Comparison of ENCODE assay signal across 9 cellular contexts in genomic region chr15:75649045-75649761, GRCh38. TPM values are rescaled to one million over a fixed set of nuclear protein-coding genes. Genes with fewer than 3 reads are reported as not detected.
DNase-seq lines count a peak whose midpoint lies in the region; ATAC-seq and TF ChIP-seq lines count a peak whose summit lies in the region.
"Had no signal": no experiment of that assay in that cellular context is flagged by ENCODE, and none has a peak within 500 bp of the region (broad histone marks: within the 10 kb centered on the region; RNA-seq: fewer than 3 reads in every experiment).

No MANE protein-coding gene starts in this region.

- intact Hi-C loops in activated CD4-positive, alpha-beta T cell treated with anti-CD3 and anti-CD28 coated beads for 36 hours (cut with DNase I, micrococcal nuclease), result loop anchor here (5.0 to 10.0 kb wide), 3 partner anchors 33 to 1034 kb away; partner anchors contain the start of genes C15orf39 (in 1 of the 2) and CLK3 (in 1 of the 2)
- intact Hi-C loops in MCF 10A (cut with micrococcal nuclease), result loop anchor here (2.0 to 10.0 kb wide), 2 partner anchors 34 to 74 kb away; partner anchors contain the start of gene PTPN9
- intact Hi-C loops in testis (cut with DNase I; ENCODE audit: low total_unique reads), result loop anchor here (10.0 kb wide), 1 partner anchor 194 kb away; the partner anchor contains the start of gene SIN3A

- BruUV-seq in MCF 10A (replicated peaks; lab: Mats Ljungman, UMichigan), result no TSS peak

- no peak for TF ChIP-seq CTCF in MCF 10A (IDR thresholded peaks at IDR 0.05; ENCODE audit: unreplicated experiment)
- no peak for TF ChIP-seq CTCF in liver (IDR thresholded peaks at IDR 0.05; ENCODE audit: low read depth, low read length, missing input control)
- no peak for TF ChIP-seq CTCF in testis (IDR thresholded peaks at IDR 0.05)

- CTCF ChIA-PET in activated CD4-positive, alpha-beta T cell treated with anti-CD3 and anti-CD28 coated beads for 36 hours (lab: Charles Lee), result interaction anchor here (1.3 to 2.4 kb wide), 2 partner anchors 9 to 51 kb away, joined by 3 to 11 read pairs; partner anchors contain the start of gene IMP3
- CTCF ChIA-PET in MCF 10A (lab: Yijun Ruan, JAX), result interaction anchor here (0.6 to 3.5 kb wide), 3 partner anchors 14 to 499 kb away, joined by 3 to 9 read pairs (median 7); no protein-coding TSS in a partner anchor

- H3K9me3 ChIP-seq in liver (ENCODE audit: control insufficient read depth in 4 of 4, low read length in 3 of 4), result no peaks in the 10 kb centered on the region
- H3K9me3 ChIP-seq in testis, result no peaks in the 10 kb centered on the region

- H3K27me3 Mint-ChIP-seq in activated CD4-positive, alpha-beta T cell treated with anti-CD3 and anti-CD28 coated beads for 36 hours, result no peaks in the 10 kb centered on the region
- H3K27me3 Mint-ChIP-seq in MCF 10A (ENCODE audit: insufficient read depth, unreplicated experiment), result no peaks in the 10 kb centered on the region
- peaks cover 17 to 18% of the 10 kb centered on the region in 2 donors for H3K27me3 Mint-ChIP-seq in stimulated activated naive B cell treated with anti-CD40 and anti-IgM and Interleukin-4, amounts not matched to agents 10 μg/mL and 1 μg/mL and 100 μg/mL, for 72 hours

- WGBS in liver, result 86% methylated on average over 19 of the region's 19 CpGs
- WGBS in testis, 2 donors, result 79 to 96% methylated on average over 12 to 19 of the region's 19 CpGs

- H3K36me3 ChIP-seq in liver (ENCODE audit: control insufficient read depth in 4 of 4, insufficient read depth in 3 of 4, low read depth in 1 of 4, low read length in 3 of 4), result peaks cover 0 to 3% (median 1%) of the 10 kb centered on the region in 4 donors
- H3K36me3 ChIP-seq in testis (ENCODE audit: low read depth, missing control alignments), result no peaks in the 10 kb centered on the region

- H3K4me1 Mint-ChIP-seq in activated CD4-positive, alpha-beta T cell treated with anti-CD3 and anti-CD28 coated beads for 36 hours, result peaks cover 20% of the 10 kb centered on the region
- peaks cover 58% of the 10 kb centered on the region for H3K4me1 Mint-ChIP-seq in MCF 10A (ENCODE audit: insufficient read depth, unreplicated experiment)
- H3K4me1 Mint-ChIP-seq in stimulated activated naive B cell treated with anti-CD40 and anti-IgM and Interleukin-4, amounts not matched to agents 10 μg/mL and 1 μg/mL and 100 μg/mL, for 72 hours, result peaks cover 7 to 9% of the 10 kb centered on the region in 2 donors

- POLR2A ChIA-PET in activated CD4-positive, alpha-beta T cell treated with anti-CD3 and anti-CD28 coated beads for 36 hours (lab: Charles Lee), result interaction anchor here (0.6 kb wide), 2 partner anchors 24 to 195 kb away, joined by 3 to 6 read pairs; partner anchors contain the start of gene SNUPN
- POLR2A ChIA-PET in MCF 10A (lab: Yijun Ruan, JAX), result interaction anchor here (0.9 to 8.2 kb wide), 7 partner anchors 9 to 280 kb away, joined by 3 to 120 read pairs (median 20); partner anchors contain the start of genes IMP3, MAN2C1 and PTPN9

- H3K27ac ChIP-seq in liver (ENCODE audit: low read depth in 1 of 2, low read length in 2 of 2), result peak overlapping the region; percentile 96 to 99
- peak overlapping the region; percentile 71 to 93 for H3K27ac ChIP-seq in testis

- H3K27me3 ChIP-seq in liver (ENCODE audit: control insufficient read depth in 4 of 4, insufficient read depth in 4 of 4, low read length in 3 of 4) (no peaks in the 10 kb centered on the region), testis (no peaks in the 10 kb centered on the region)

- H3K36me3 Mint-ChIP-seq in activated CD4-positive, alpha-beta T cell treated with anti-CD3 and anti-CD28 coated beads for 36 hours (ENCODE audit: low read depth), result no peaks in the 10 kb centered on the region
- peaks cover 33% of the 10 kb centered on the region for H3K36me3 Mint-ChIP-seq in MCF 10A (ENCODE audit: insufficient read depth, unreplicated experiment)
- no peaks in the 10 kb centered on the region for H3K36me3 Mint-ChIP-seq in stimulated activated naive B cell treated with anti-CD40 and anti-IgM and Interleukin-4, amounts not matched to agents 10 μg/mL and 1 μg/mL and 100 μg/mL, for 72 hours

- H3K4me3 ChIP-seq in liver (ENCODE audit: low read depth in 1 of 3, low read length in 3 of 3) (peak overlapping the region; percentile 81 to 91 (median 91)), testis (peak overlapping the region; percentile 74 to 82)

- H3K9me3 Mint-ChIP-seq in activated CD4-positive, alpha-beta T cell treated with anti-CD3 and anti-CD28 coated beads for 36 hours (ENCODE audit: low read depth), result no peaks in the 10 kb centered on the region
- H3K9me3 Mint-ChIP-seq in MCF 10A (ENCODE audit: unreplicated experiment), result no peaks in the 10 kb centered on the region
- H3K9me3 Mint-ChIP-seq in stimulated activated naive B cell treated with anti-CD40 and anti-IgM and Interleukin-4, amounts not matched to agents 10 μg/mL and 1 μg/mL and 100 μg/mL, for 72 hours, result no peaks in the 10 kb centered on the region

- no peak for ATAC-seq in activated CD4-positive, alpha-beta T cell treated with anti-CD3 and anti-CD28 coated beads for 36 hours
- no peak for ATAC-seq in stimulated activated naive B cell treated with anti-CD40 and anti-IgM and Interleukin-4, amounts not matched to agents 10 μg/mL and 1 μg/mL and 100 μg/mL, for 72 hours (replicated peaks)

- H3K4me1 ChIP-seq in liver (ENCODE audit: control insufficient read depth in 4 of 4, insufficient read depth in 4 of 4, low read length in 3 of 4), result peaks cover 20 to 59% (median 46%) of the 10 kb centered on the region in 4 donors
- H3K4me1 ChIP-seq in testis, result peaks cover 39% of the 10 kb centered on the region

- TF ChIP-seq RAD21 in liver (IDR thresholded peaks at IDR 0.05), result no peak

- H3K9ac ChIP-seq in liver (ENCODE audit: low read depth in 1 of 2, low read length in 2 of 2), result no peak overlapping the region

- peak overlapping the region; percentile 76 for H3K4me3 Mint-ChIP-seq in activated CD4-positive, alpha-beta T cell treated with anti-CD3 and anti-CD28 coated beads for 36 hours
- peak overlapping the region; percentile 87 for H3K4me3 Mint-ChIP-seq in MCF 10A (ENCODE audit: unreplicated experiment)
- H3K4me3 Mint-ChIP-seq in stimulated activated naive B cell treated with anti-CD40 and anti-IgM and Interleukin-4, amounts not matched to agents 10 μg/mL and 1 μg/mL and 100 μg/mL, for 72 hours, result no peak overlapping the region

- no peak for TF ChIP-seq POLR2A in testis (IDR thresholded peaks at IDR 0.05)

- H3K27ac Mint-ChIP-seq in activated CD4-positive, alpha-beta T cell treated with anti-CD3 and anti-CD28 coated beads for 36 hours, result no peak overlapping the region
- peak overlapping the region; percentile 54 for H3K27ac Mint-ChIP-seq in MCF 10A (ENCODE audit: low read depth, unreplicated experiment)
- H3K27ac Mint-ChIP-seq in stimulated activated naive B cell treated with anti-CD40 and anti-IgM and Interleukin-4, amounts not matched to agents 10 μg/mL and 1 μg/mL and 100 μg/mL, for 72 hours, result no peak overlapping the region

- no peak for DNase-seq in activated CD4-positive, alpha-beta T cell treated with anti-CD3 and anti-CD28 coated beads for 36 hours
- no peak for DNase-seq in activated CD4-positive, alpha-beta T cell treated with anti-CD3 and anti-CD28 coated beads, Interleukin-2, amount 50 U/mL, for 48 hours
- DNase-seq in MCF 10A (ENCODE audit: unreplicated experiment) (no peak), testis (no peak), SIG-M5 treated with dmso at 0.1 percent for 504 hours (lab: John Stamatoyannopoulos, UW; ENCODE audit: unreplicated experiment) (no peak)
- no peak for DNase-seq in activated naive CD4-positive, alpha-beta T cell treated with anti-CD3 and anti-CD28 coated beads, Interleukin-2, amount 50 U/mL, for 16 hours
- no peak for DNase-seq in stimulated activated naive B cell treated with anti-CD40 and anti-IgM and Interleukin-4, amounts not matched to agents 10 μg/mL and 1 μg/mL and 100 μg/mL, for 72 hours
- DNase-seq: ACHN had no signal

TF ChIP-seq in liver, 16 proteins besides CTCF, POLR2A, EP300 and RAD21:
- TF ChIP-seq SP1 (IDR thresholded peaks at IDR 0.05), result no peak

RNA-seq across cellular contexts. Expression of gene SNX33, which starts 1.5 kb away (rescaled TPM):
- 1 to 10 TPM; 2.2 to 2.4 TPM for total RNA-seq in activated CD4-positive, alpha-beta T cell treated with anti-CD3 and anti-CD28 coated beads for 36 hours
- total RNA-seq in MCF 10A (2022), result 14.3 and 15.2 TPM in 2 replicates
- total RNA-seq in liver, result 10 to 100 TPM in 1 of 2 donors, 1 to 10 TPM in 1; 7.1 to 10.8 TPM
- 10 to 100 TPM in 1 of 2 donors, 1 to 10 TPM in 1; 8.0 to 10.3 TPM for polyA plus RNA-seq in liver
- total RNA-seq in testis, result 10 to 100 TPM in 1 of 2 donors, 1 to 10 TPM in 1; 8.3 to 11.5 TPM
- 10.5 TPM for polyA plus RNA-seq in testis (ENCODE audit: insufficient read depth, low read depth, low replicate concordance)

RNA-seq across cellular contexts. Expression of gene IMP3, which starts 9.2 kb away (rescaled TPM):
- total RNA-seq in activated CD4-positive, alpha-beta T cell treated with anti-CD3 and anti-CD28 coated beads for 36 hours, result 10 to 100 TPM; 80.3 to 87.5 TPM
- 45.8 and 58.0 TPM in 2 replicates for total RNA-seq in MCF 10A (2022)
- total RNA-seq in liver, result 10 to 100 TPM; 45.2 to 84.4 TPM
- polyA plus RNA-seq in liver, result 10 to 100 TPM; 54.7 to 94.8 TPM
- 100 to 1,000 TPM in 1 of 2 donors, 10 to 100 TPM in 1; 87.5 to 111 TPM for total RNA-seq in testis
- polyA plus RNA-seq in testis (ENCODE audit: insufficient read depth, low read depth, low replicate concordance), result 32.6 TPM

RNA-seq across cellular contexts. Expression of gene SNUPN, which starts 23.7 kb away (rescaled TPM):
- 10 to 100 TPM; 37.4 to 40.3 TPM for total RNA-seq in activated CD4-positive, alpha-beta T cell treated with anti-CD3 and anti-CD28 coated beads for 36 hours
- total RNA-seq in MCF 10A (2022) (23.9 and 28.9 TPM in 2 replicates), liver (10 to 100 TPM in 1 of 2 donors, 1 to 10 TPM in 1; 7.8 to 11.4 TPM), testis (10 to 100 TPM; 37.0 to 44.6 TPM)
- polyA plus RNA-seq in liver (10 to 100 TPM; 12.8 to 13.2 TPM), testis (ENCODE audit: insufficient read depth, low read depth, low replicate concordance) (97.5 TPM)

Comparison
In these comparisons a context has a peak if more than half of its experiments do, and no peak if none do; other contexts are left out.
1. H3K4me3 Mint-ChIP-seq: peak in activated CD4-positive, alpha-beta T cell treated with anti-CD3 and anti-CD28 coated beads for 36 hours (single experiment) and MCF 10A (single experiment); none in stimulated activated naive B cell treated with anti-CD40 and anti-IgM and Interleukin-4, amounts not matched to agents 10 μg/mL and 1 μg/mL and 100 μg/mL, for 72 hours (0 of 2).